In the genomic region with DNA sequence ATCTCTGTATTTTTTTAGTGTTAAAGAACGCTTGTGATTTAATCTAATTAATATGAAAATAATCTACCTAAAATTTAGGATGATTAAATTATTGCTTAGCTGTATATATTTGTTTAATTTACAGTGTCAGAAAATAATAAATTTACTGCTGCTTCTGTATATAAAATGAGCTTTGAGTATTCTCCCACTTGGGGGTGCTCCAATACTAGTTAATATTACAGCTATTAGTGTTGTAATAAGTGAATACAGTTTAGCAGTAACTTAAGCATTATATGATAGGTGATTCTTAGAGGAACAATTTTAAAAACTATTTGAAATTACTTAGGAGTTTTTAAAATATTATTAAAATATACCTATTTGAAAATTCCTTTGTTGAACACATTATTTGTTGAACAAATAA, we compare ENCODE assay signal across 2 cellular contexts.
TF ChIP-seq lines count a peak whose summit lies in the region.

No MANE protein-coding gene starts in this region.

TF ChIP-seq in liver, 16 proteins besides CTCF, POLR2A, EP300 and RAD21 (continued from another document):
- TF ChIP-seq TAF1 (conservative IDR thresholded peaks at IDR 0.05), result no peak
- TF ChIP-seq, protein P1, sequence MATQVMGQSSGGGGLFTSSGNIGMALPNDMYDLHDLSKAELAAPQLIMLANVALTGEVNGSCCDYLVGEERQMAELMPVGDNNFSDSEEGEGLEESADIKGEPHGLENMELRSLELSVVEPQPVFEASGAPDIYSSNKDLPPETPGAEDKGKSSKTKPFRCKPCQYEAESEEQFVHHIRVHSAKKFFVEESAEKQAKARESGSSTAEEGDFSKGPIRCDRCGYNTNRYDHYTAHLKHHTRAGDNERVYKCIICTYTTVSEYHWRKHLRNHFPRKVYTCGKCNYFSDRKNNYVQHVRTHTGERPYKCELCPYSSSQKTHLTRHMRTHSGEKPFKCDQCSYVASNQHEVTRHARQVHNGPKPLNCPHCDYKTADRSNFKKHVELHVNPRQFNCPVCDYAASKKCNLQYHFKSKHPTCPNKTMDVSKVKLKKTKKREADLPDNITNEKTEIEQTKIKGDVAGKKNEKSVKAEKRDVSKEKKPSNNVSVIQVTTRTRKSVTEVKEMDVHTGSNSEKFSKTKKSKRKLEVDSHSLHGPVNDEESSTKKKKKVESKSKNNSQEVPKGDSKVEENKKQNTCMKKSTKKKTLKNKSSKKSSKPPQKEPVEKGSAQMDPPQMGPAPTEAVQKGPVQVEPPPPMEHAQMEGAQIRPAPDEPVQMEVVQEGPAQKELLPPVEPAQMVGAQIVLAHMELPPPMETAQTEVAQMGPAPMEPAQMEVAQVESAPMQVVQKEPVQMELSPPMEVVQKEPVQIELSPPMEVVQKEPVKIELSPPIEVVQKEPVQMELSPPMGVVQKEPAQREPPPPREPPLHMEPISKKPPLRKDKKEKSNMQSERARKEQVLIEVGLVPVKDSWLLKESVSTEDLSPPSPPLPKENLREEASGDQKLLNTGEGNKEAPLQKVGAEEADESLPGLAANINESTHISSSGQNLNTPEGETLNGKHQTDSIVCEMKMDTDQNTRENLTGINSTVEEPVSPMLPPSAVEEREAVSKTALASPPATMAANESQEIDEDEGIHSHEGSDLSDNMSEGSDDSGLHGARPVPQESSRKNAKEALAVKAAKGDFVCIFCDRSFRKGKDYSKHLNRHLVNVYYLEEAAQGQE (IDR thresholded peaks at IDR 0.05), result no peak
- no peak for TF ChIP-seq FOXA2 (IDR thresholded peaks at IDR 0.05)
- TF ChIP-seq, protein P2, sequence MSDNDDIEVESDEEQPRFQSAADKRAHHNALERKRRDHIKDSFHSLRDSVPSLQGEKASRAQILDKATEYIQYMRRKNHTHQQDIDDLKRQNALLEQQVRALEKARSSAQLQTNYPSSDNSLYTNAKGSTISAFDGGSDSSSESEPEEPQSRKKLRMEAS (IDR thresholded peaks at IDR 0.05), result no peak
- no peak for TF ChIP-seq NR2F2 (IDR thresholded peaks at IDR 0.05)
- no peak for TF ChIP-seq RXRA (IDR thresholded peaks at IDR 0.05)
- TF ChIP-seq SP1 (IDR thresholded peaks at IDR 0.05), result no peak
TF ChIP-seq in liver: peak in this region for 0.

TF ChIP-seq in HepG2, 621 proteins besides CTCF, POLR2A, EP300 and RAD21 (continued from another document):
- TF ChIP-seq, protein P3, sequence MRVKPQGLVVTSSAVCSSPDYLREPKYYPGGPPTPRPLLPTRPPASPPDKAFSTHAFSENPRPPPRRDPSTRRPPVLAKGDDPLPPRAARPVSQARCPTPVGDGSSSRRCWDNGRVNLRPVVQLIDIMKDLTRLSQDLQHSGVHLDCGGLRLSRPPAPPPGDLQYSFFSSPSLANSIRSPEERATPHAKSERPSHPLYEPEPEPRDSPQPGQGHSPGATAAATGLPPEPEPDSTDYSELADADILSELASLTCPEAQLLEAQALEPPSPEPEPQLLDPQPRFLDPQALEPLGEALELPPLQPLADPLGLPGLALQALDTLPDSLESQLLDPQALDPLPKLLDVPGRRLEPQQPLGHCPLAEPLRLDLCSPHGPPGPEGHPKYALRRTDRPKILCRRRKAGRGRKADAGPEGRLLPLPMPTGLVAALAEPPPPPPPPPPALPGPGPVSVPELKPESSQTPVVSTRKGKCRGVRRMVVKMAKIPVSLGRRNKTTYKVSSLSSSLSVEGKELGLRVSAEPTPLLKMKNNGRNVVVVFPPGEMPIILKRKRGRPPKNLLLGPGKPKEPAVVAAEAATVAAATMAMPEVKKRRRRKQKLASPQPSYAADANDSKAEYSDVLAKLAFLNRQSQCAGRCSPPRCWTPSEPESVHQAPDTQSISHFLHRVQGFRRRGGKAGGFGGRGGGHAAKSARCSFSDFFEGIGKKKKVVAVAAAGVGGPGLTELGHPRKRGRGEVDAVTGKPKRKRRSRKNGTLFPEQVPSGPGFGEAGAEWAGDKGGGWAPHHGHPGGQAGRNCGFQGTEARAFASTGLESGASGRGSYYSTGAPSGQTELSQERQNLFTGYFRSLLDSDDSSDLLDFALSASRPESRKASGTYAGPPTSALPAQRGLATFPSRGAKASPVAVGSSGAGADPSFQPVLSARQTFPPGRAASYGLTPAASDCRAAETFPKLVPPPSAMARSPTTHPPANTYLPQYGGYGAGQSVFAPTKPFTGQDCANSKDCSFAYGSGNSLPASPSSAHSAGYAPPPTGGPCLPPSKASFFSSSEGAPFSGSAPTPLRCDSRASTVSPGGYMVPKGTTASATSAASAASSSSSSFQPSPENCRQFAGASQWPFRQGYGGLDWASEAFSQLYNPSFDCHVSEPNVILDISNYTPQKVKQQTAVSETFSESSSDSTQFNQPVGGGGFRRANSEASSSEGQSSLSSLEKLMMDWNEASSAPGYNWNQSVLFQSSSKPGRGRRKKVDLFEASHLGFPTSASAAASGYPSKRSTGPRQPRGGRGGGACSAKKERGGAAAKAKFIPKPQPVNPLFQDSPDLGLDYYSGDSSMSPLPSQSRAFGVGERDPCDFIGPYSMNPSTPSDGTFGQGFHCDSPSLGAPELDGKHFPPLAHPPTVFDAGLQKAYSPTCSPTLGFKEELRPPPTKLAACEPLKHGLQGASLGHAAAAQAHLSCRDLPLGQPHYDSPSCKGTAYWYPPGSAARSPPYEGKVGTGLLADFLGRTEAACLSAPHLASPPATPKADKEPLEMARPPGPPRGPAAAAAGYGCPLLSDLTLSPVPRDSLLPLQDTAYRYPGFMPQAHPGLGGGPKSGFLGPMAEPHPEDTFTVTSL (CRISPR knock-in tag; IDR thresholded peaks at IDR 0.05; ENCODE audit: borderline replicate concordance), result no peak
- TF ChIP-seq AGO2 (optimal IDR thresholded peaks at IDR 0.05; ENCODE audit: low read depth, low read length) (no peak), ZNF878 (CRISPR knock-in tag; IDR thresholded peaks at IDR 0.05) (no peak), RXRA (CRISPR knock-in tag; IDR thresholded peaks at IDR 0.05) (no peak), ZNF138 (CRISPR knock-in tag; IDR thresholded peaks at IDR 0.05; ENCODE audit: low read depth) (no peak), ZNF282 (IDR thresholded peaks at IDR 0.05; ENCODE audit: partially characterized antibody) (no peak), ZNF225 (CRISPR knock-in tag; IDR thresholded peaks at IDR 0.05) (no peak), FOXK2 (IDR thresholded peaks at IDR 0.05) (no peak), KDM5B (CRISPR knock-in tag; IDR thresholded peaks at IDR 0.05; ENCODE audit: borderline replicate concordance) (no peak), ZNF773 (CRISPR knock-in tag; IDR thresholded peaks at IDR 0.05; ENCODE audit: borderline replicate concordance) (no peak), ZNF20 (CRISPR knock-in tag; IDR thresholded peaks at IDR 0.05) (no peak), FOSL1 (CRISPR knock-in tag; IDR thresholded peaks at IDR 0.05; ENCODE audit: borderline replicate concordance) (no peak)
- TF ChIP-seq, protein P4, sequence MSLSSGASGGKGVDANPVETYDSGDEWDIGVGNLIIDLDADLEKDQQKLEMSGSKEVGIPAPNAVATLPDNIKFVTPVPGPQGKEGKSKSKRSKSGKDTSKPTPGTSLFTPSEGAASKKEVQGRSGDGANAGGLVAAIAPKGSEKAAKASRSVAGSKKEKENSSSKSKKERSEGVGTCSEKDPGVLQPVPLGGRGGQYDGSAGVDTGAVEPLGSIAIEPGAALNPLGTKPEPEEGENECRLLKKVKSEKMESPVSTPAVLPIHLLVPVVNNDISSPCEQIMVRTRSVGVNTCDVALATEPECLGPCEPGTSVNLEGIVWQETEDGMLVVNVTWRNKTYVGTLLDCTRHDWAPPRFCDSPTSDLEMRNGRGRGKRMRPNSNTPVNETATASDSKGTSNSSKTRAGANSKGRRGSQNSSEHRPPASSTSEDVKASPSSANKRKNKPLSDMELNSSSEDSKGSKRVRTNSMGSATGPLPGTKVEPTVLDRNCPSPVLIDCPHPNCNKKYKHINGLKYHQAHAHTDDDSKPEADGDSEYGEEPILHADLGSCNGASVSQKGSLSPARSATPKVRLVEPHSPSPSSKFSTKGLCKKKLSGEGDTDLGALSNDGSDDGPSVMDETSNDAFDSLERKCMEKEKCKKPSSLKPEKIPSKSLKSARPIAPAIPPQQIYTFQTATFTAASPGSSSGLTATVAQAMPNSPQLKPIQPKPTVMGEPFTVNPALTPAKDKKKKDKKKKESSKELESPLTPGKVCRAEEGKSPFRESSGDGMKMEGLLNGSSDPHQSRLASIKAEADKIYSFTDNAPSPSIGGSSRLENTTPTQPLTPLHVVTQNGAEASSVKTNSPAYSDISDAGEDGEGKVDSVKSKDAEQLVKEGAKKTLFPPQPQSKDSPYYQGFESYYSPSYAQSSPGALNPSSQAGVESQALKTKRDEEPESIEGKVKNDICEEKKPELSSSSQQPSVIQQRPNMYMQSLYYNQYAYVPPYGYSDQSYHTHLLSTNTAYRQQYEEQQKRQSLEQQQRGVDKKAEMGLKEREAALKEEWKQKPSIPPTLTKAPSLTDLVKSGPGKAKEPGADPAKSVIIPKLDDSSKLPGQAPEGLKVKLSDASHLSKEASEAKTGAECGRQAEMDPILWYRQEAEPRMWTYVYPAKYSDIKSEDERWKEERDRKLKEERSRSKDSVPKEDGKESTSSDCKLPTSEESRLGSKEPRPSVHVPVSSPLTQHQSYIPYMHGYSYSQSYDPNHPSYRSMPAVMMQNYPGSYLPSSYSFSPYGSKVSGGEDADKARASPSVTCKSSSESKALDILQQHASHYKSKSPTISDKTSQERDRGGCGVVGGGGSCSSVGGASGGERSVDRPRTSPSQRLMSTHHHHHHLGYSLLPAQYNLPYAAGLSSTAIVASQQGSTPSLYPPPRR (CRISPR knock-in tag; IDR thresholded peaks at IDR 0.05; ENCODE audit: borderline replicate concordance), result no peak
- TF ChIP-seq, protein P5, sequence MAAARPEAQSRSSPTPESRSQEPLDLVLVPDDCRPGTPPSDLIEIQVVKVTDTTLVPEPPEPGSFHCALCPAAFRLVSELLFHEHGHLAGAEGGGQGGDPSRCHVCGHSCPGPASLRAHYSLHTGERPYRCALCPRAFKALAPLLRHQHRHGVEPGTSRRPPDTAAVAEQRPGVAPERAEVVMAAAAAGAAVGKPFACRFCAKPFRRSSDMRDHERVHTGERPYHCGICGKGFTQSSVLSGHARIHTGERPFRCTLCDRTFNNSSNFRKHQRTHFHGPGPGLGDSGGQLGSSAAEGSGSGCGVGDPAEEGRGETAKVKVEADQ (CRISPR knock-in tag; IDR thresholded peaks at IDR 0.05; ENCODE audit: borderline replicate concordance), result no peak
